23 cellular contexts compared by ENCODE assay signal in the genomic region with DNA sequence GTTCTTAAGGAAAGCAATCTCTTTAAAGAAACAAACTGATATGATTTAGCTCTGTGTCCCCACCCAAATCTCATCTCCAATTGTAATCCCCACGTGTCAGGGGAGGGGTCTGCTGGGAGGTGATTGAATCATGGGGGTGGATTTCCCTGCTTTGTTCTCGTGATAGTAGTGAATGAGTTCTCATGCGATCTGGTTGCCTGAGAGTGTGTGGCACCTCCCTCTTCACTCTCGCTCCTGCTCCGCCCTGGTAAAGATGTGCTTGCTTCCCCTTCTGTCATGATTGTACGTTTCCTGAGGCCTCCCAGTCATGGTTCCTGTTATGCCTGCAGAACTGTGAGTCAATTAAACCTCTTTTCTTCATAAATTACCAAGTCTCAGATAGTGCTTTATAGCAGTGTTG.
DNase-seq lines count a peak whose midpoint lies in the region; TF ChIP-seq lines count a peak whose summit lies in the region.
"Had no signal": no experiment of that assay in that cellular context is flagged by ENCODE, and none has a peak within 500 bp of the region (broad histone marks: within the 10 kb centered on the region; RNA-seq: fewer than 3 reads in every experiment).

No MANE protein-coding gene starts in this region.

- no peaks in the 10 kb centered on the region for H3K4me1 ChIP-seq in endodermal cell (ENCODE audit: control insufficient read depth, insufficient read depth, low read length)
- no peaks in the 10 kb centered on the region for H3K4me1 ChIP-seq in colonic mucosa
- H3K4me1 ChIP-seq: A549, BE2C had no signal

- H3K27ac Mint-ChIP-seq in endodermal cell = peak overlapping the region; percentile 19
- H3K27ac Mint-ChIP-seq: CD14-positive monocyte; CD4-positive, alpha-beta T cell; CD8-positive, alpha-beta memory T cell; HFFc6 had no signal

- H3K27ac ChIP-seq in endodermal cell (ENCODE audit: low read depth, low read length) (no peak overlapping the region), colonic mucosa (no peak overlapping the region)
- H3K27ac ChIP-seq: 22Rv1; A549; BLaER1 treated with 17β-estradiol and CSF1 and Interleukin-3, amounts not matched to agents 10 nM and 100 nM had no signal

- TF ChIP-seq CTCF in endodermal cell (conservative IDR thresholded peaks at IDR 0.05) (no peak), colonic mucosa (IDR thresholded peaks at IDR 0.05) (no peak)

- H3K36me3 ChIP-seq in endodermal cell (ENCODE audit: control insufficient read depth, insufficient read depth, low read length) = no peaks in the 10 kb centered on the region
- H3K36me3 ChIP-seq in colonic mucosa = no peaks in the 10 kb centered on the region
- H3K36me3 ChIP-seq: BE2C; BLaER1 treated with 17β-estradiol and CSF1 and Interleukin-3, amounts not matched to agents 10 nM and 100 nM had no signal

- peaks cover 10% of the 10 kb centered on the region for H3K9me3 ChIP-seq in endodermal cell (ENCODE audit: control insufficient read depth, low read length)
- no peaks in the 10 kb centered on the region for H3K9me3 ChIP-seq in colonic mucosa
- H3K9me3 ChIP-seq: A549; BE2C; BLaER1 treated with 17β-estradiol and CSF1 and Interleukin-3, amounts not matched to agents 10 nM and 100 nM had no signal

- DNase-seq in NCI-H748 (lab: John Stamatoyannopoulos, UW; ENCODE audit: unreplicated experiment) (peak; percentile 13), NCI-H748 treated with DMSO at 0.1 percent for 48 hours (lab: John Stamatoyannopoulos, UW) (no peak), KBM-7 (peak; percentile 4), NOMO-1 treated with DMSO at 0.1 percent for 48 hours (lab: John Stamatoyannopoulos, UW; ENCODE audit: unreplicated experiment) (peak; percentile 18), endodermal cell (no peak), retina (no peak), colonic mucosa (no peak), cerebellum (ENCODE audit: low spot score) (no peak)
- DNase-seq: ACHN; AML-193; BE2C; CD4-positive, alpha-beta T cell; CD8-positive, alpha-beta memory T cell; DMS 273 treated with DMSO at 0.1 percent for 48 hours; DMS79; EL; GF-D8; H9; HFFc6 had no signal

- intact Hi-C loops in colonic mucosa (cut with DNase I) = no loop called here

- 61 to 73% methylated on average over 3 to 6 of the region's 6 CpGs for WGBS in endodermal cell (ENCODE audit: insufficient coverage in 1 of 2, insufficient read length in 1 of 2), 2 experiments

- H3K4me3 Mint-ChIP-seq in endodermal cell = no peak overlapping the region
- H3K4me3 Mint-ChIP-seq: CD14-positive monocyte; CD4-positive, alpha-beta T cell; CD8-positive, alpha-beta memory T cell; H9; HFFc6 had no signal

- H3K4me1 Mint-ChIP-seq in endodermal cell = peaks cover 9% of the 10 kb centered on the region
- H3K4me1 Mint-ChIP-seq: CD14-positive monocyte; CD8-positive, alpha-beta memory T cell had no signal

- H3K27me3 ChIP-seq in endodermal cell (ENCODE audit: control insufficient read depth, insufficient read depth, low read length, poor library complexity, severe bottlenecking) (no peaks in the 10 kb centered on the region), colonic mucosa (no peaks in the 10 kb centered on the region)
- H3K27me3 ChIP-seq: BE2C; BLaER1 treated with 17β-estradiol and CSF1 and Interleukin-3, amounts not matched to agents 10 nM and 100 nM had no signal

- no peaks in the 10 kb centered on the region for H3K36me3 Mint-ChIP-seq in endodermal cell (ENCODE audit: low read depth)
- H3K36me3 Mint-ChIP-seq: CD14-positive monocyte; CD8-positive, alpha-beta memory T cell had no signal

- peaks cover 3% of the 10 kb centered on the region for H3K9me3 Mint-ChIP-seq in endodermal cell
- H3K9me3 Mint-ChIP-seq: H9 had no signal

- H3K4me3 ChIP-seq in endodermal cell (ENCODE audit: low read length) (no peak overlapping the region), colonic mucosa (no peak overlapping the region)
- H3K4me3 ChIP-seq: A549; BLaER1 treated with 17β-estradiol and CSF1 and Interleukin-3, amounts not matched to agents 10 nM and 100 nM had no signal

- H3K9ac ChIP-seq in endodermal cell (ENCODE audit: extremely low read depth, low read length, poor library complexity, severe bottlenecking) (no peak overlapping the region), colonic mucosa (ENCODE audit: low read depth in 2 of 2, low read length in 2 of 2) (no peak overlapping the region)
- H3K9ac ChIP-seq: BLaER1 treated with 17β-estradiol and CSF1 and Interleukin-3, amounts not matched to agents 10 nM and 100 nM had no signal

- no peaks in the 10 kb centered on the region for H3K27me3 Mint-ChIP-seq in endodermal cell (ENCODE audit: insufficient read depth)
- H3K27me3 Mint-ChIP-seq: CD4-positive, alpha-beta T cell; CD8-positive, alpha-beta memory T cell had no signal

- in situ Hi-C loops in KBM-7 (cut with MboI; ENCODE audit: low pct_unique_long_range_greater_than_20kb, low sequenced_read_pairs) = no loop called here

Comparison
In these comparisons a context has a peak if more than half of its experiments do, and no peak if none do; other contexts are left out.
1. DNase-seq: peak in NCI-H748 (single experiment), KBM-7 (single experiment) and NOMO-1 treated with DMSO at 0.1 percent for 48 hours (single experiment); none in NCI-H748 treated with DMSO at 0.1 percent for 48 hours (single experiment), endodermal cell (single experiment), retina (single experiment), colonic mucosa (single experiment) and cerebellum (single experiment).